2 cellular contexts compared by ENCODE assay signal in the genomic region with DNA sequence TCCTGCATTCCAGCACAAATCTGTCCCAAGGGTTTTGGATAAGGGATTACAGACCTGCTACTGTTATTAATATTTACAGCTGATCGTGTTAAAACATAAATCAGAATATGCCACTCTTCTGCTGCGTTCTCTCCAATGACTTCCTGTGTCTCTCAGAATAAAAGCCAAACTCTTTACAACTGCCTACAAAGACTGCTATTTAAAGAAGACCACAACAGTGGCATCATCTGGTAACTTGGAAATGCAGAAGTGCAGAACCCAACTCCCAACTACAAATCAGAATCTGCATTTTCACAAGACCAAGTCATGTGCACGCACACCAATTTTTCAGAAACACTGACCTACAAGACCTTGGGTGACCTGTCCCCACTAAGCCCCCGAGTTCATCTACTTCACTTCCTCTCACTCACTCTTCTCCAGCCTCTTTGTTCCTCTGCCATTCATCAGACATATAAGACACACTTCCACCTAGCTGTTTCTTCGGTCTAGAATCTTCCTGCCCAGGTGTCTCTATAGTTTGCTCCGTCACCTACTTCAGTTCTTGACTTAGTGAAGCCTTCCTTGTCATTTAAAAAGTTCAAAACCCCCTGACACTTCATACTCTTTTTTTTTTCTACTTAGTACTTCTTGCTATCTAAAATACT.
TF ChIP-seq lines count a peak whose summit lies in the region.

No MANE protein-coding gene starts in this region.

TF ChIP-seq in IMR-90, 13 proteins besides CTCF, POLR2A, EP300 and RAD21:
- TF ChIP-seq CHD1 (IDR thresholded peaks at IDR 0.05; ENCODE audit: low read depth, low read length): no peak
- TF ChIP-seq RFX5 (IDR thresholded peaks at IDR 0.05; ENCODE audit: low read depth, low read length): no peak
- TF ChIP-seq MAFK (IDR thresholded peaks at IDR 0.05; ENCODE audit: low read depth, low read length): no peak
- no peak for TF ChIP-seq MXI1 (IDR thresholded peaks at IDR 0.05; ENCODE audit: borderline replicate concordance, low read depth, low read length)
- no peak for TF ChIP-seq MAZ (IDR thresholded peaks at IDR 0.05; ENCODE audit: borderline replicate concordance, low read depth, low read length)
- TF ChIP-seq SMC3 (IDR thresholded peaks at IDR 0.05; ENCODE audit: low read depth, low read length): no peak

TF ChIP-seq in GM12878, 131 proteins besides CTCF, POLR2A, EP300 and RAD21:
- 0 out of 2 replicates have a peak, but pooled peaks have one; percentile 5 for TF ChIP-seq SPI1 (IDR thresholded peaks at IDR 0.05; ENCODE audit: borderline replicate concordance, insufficient read depth, low read depth, low read length)
- no peak for TF ChIP-seq SREBF1 (IDR thresholded peaks at IDR 0.05; ENCODE audit: low read length)
- TF ChIP-seq IRF5 (IDR thresholded peaks at IDR 0.05; ENCODE audit: borderline replicate concordance): no peak
- TF ChIP-seq RBBP5 (conservative IDR thresholded peaks at IDR 0.05): no peak
- TF ChIP-seq MYC (IDR thresholded peaks at IDR 0.05; ENCODE audit: insufficient read depth, insufficient read length, insufficient replicate concordance, low read length, severe bottlenecking): no peak
